22 cellular contexts compared by ENCODE assay signal in the genomic region with DNA sequence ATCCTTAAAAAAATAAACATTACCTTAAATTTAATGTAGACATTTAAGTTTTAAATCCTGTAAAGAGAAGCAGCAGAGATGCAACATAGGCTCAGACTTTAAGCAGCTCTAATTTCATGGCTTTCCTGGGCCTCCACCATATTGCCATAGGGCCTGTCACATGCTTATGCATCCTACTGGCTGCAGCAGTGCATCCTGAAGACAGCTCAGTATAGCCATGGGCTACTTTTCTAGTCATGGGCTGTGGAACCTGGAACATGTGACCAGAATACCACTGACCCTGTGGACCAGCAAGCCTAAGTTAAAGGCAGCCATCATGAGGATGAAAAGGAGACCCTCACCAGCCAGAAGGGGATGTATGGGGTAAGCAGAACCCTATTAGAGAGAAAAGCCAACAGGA.
DNase-seq lines count a peak whose midpoint lies in the region; ATAC-seq and TF ChIP-seq lines count a peak whose summit lies in the region.
"Had no signal": no experiment of that assay in that cellular context is flagged by ENCODE, and none has a peak within 500 bp of the region (broad histone marks: within the 10 kb centered on the region; RNA-seq: fewer than 3 reads in every experiment).

No MANE protein-coding gene starts in this region.

- H3K36me3 ChIP-seq in GM23248 (ENCODE audit: low read depth) = peaks cover 30% of the 10 kb centered on the region
- peaks cover 11% of the 10 kb centered on the region for H3K36me3 ChIP-seq in smooth muscle cell (ENCODE audit: low read depth)
- H3K36me3 ChIP-seq in trophoblast cell (ENCODE audit: control insufficient read depth in 1 of 2, insufficient read depth in 2 of 2, low read length in 2 of 2) = peaks cover 9 to 12% of the 10 kb centered on the region in 2 experiments

- TF ChIP-seq POLR2A in erythroblast (IDR thresholded peaks at IDR 0.05; ENCODE audit: low read length) = peak; percentile 36

- H3K4me1 ChIP-seq in GM23248 (ENCODE audit: insufficient read depth) (peaks cover 38% of the 10 kb centered on the region), smooth muscle cell (ENCODE audit: low read depth) (no peaks in the 10 kb centered on the region), trophoblast cell (ENCODE audit: control insufficient read depth in 1 of 2, insufficient read depth in 2 of 2, low read length in 2 of 2) (no peaks in the 10 kb centered on the region)
- H3K4me1 ChIP-seq: BLaER1 treated with 17β-estradiol and CSF1 and Interleukin-3, amounts not matched to agents 10 nM and 100 nM had no signal

- TF ChIP-seq CTCF in WTC11 (IDR thresholded peaks at IDR 0.05) (no peak), smooth muscle cell (IDR thresholded peaks at IDR 0.05; ENCODE audit: borderline replicate concordance, insufficient read depth, poor library complexity, severe bottlenecking) (no peak)

- H3F3A ChIP-seq in GM23248 (ENCODE audit: insufficient read depth) = peaks cover 62% of the 10 kb centered on the region
- H3F3A ChIP-seq in smooth muscle cell (ENCODE audit: low read depth) = peaks cover 8% of the 10 kb centered on the region

- H3K18ac ChIP-seq in trophoblast cell (ENCODE audit: low read length) = no peak overlapping the region

- no peaks in the 10 kb centered on the region for H3K79me1 ChIP-seq in trophoblast cell (ENCODE audit: low read length)

- no peak overlapping the region for H4K12ac ChIP-seq in trophoblast cell (ENCODE audit: low read depth, low read length)

- H3K36me3 Mint-ChIP-seq in WTC11 = peaks cover 36% of the 10 kb centered on the region
- H3K36me3 Mint-ChIP-seq in activated T-cell treated with anti-CD3 and anti-CD28 coated beads, Interleukin-2, amount 50 U/mL, for 72 hours (ENCODE audit: insufficient read depth in 2 of 2) = peaks cover 2 to 30% of the 10 kb centered on the region in 2 donors

- H3K4me3 Mint-ChIP-seq in WTC11 = no peak overlapping the region
- no peak overlapping the region for H3K4me3 Mint-ChIP-seq in activated T-cell treated with anti-CD3 and anti-CD28 coated beads, Interleukin-2, amount 50 U/mL, for 72 hours
- H3K4me3 Mint-ChIP-seq: CD8-positive, alpha-beta T cell; H9 had no signal

- in situ Hi-C loops in GM23248 (cut with MboI) = no loop called here

- H3K27ac ChIP-seq in GM23248 (peak overlapping the region; percentile 77), smooth muscle cell (ENCODE audit: low read depth) (peak overlapping the region; percentile 34), trophoblast cell (ENCODE audit: low read depth, low read length) (no peak overlapping the region)
- H3K27ac ChIP-seq: BLaER1 treated with 17β-estradiol and CSF1 and Interleukin-3, amounts not matched to agents 10 nM and 100 nM; HL-60 had no signal

- H2BK5ac ChIP-seq in trophoblast cell (ENCODE audit: low read depth, low read length, poor library complexity) = no peak overlapping the region

- no peak overlapping the region for H3K23ac ChIP-seq in trophoblast cell (ENCODE audit: low read length)

- ATAC-seq in WTC11 = peak; percentile 51; the same call in 1 of the 2 replicates
- ATAC-seq in activated T-cell treated with anti-CD3 and anti-CD28 coated beads, Interleukin-2, amount 50 U/mL, for 72 hours (replicated peaks in 1 of 2) = no peak
- ATAC-seq: CD8-positive, alpha-beta T cell; HepG2; Panc1 had no signal

- H3K79me2 ChIP-seq in GM23248 (ENCODE audit: insufficient read depth) (no peaks in the 10 kb centered on the region; the same call in 1 of the 2 replicates), smooth muscle cell (ENCODE audit: low read depth) (no peaks in the 10 kb centered on the region), trophoblast cell (ENCODE audit: control insufficient read depth, insufficient read depth, low read length, poor library complexity) (no peaks in the 10 kb centered on the region)

- no peak overlapping the region for H2AK5ac ChIP-seq in trophoblast cell (ENCODE audit: low read length)

- CTCF ChIA-PET in WTC11 (lab: Charles Lee) = interaction anchor here (2.3 kb wide), 1 partner anchor 35 kb away, joined by 8 read pairs; no protein-coding TSS in a partner anchor

- no peak overlapping the region for H2BK120ac ChIP-seq in trophoblast cell (ENCODE audit: insufficient read depth, low read length, poor library complexity)

- H3K9me3 ChIP-seq in GM23248 (ENCODE audit: low read depth) (no peaks in the 10 kb centered on the region), smooth muscle cell (replicated peaks; ENCODE audit: low read depth) (no peaks in the 10 kb centered on the region), trophoblast cell (ENCODE audit: insufficient read depth, low read depth, low read length) (no peaks in the 10 kb centered on the region)
- H3K9me3 ChIP-seq: BLaER1 treated with 17β-estradiol and CSF1 and Interleukin-3, amounts not matched to agents 10 nM and 100 nM had no signal

- H2AFZ ChIP-seq in GM23248 = no peak overlapping the region
- no peak overlapping the region for H2AFZ ChIP-seq in smooth muscle cell (ENCODE audit: low read depth)
- no peak overlapping the region for H2AFZ ChIP-seq in trophoblast cell (ENCODE audit: insufficient read depth, low read length, poor library complexity)

- H4K20me1 ChIP-seq in GM23248 (ENCODE audit: insufficient read depth) (no peaks in the 10 kb centered on the region), smooth muscle cell (ENCODE audit: low read depth) (peaks cover 3% of the 10 kb centered on the region)
- H4K20me1 ChIP-seq: BLaER1 treated with 17β-estradiol and CSF1 and Interleukin-3, amounts not matched to agents 10 nM and 100 nM had no signal

- POLR2A ChIA-PET in WTC11 (lab: Charles Lee) = no interaction called here

- H3K27me3 Mint-ChIP-seq in WTC11 (ENCODE audit: low read depth) = no peaks in the 10 kb centered on the region
- no peaks in the 10 kb centered on the region for H3K27me3 Mint-ChIP-seq in activated T-cell treated with anti-CD3 and anti-CD28 coated beads, Interleukin-2, amount 50 U/mL, for 72 hours (ENCODE audit: low read depth)

- peak overlapping the region; percentile 11; the same call in 1 of the 2 replicates for H3K9ac ChIP-seq in GM23248
- H3K9ac ChIP-seq in smooth muscle cell (ENCODE audit: low read depth) = no peak overlapping the region
- H3K9ac ChIP-seq in trophoblast cell (ENCODE audit: low read length) = no peak overlapping the region
- H3K9ac ChIP-seq: BLaER1 treated with 17β-estradiol and CSF1 and Interleukin-3, amounts not matched to agents 10 nM and 100 nM had no signal

- DNase-seq in GM23248 = peak; percentile 8
- DNase-seq in WTC11 (ENCODE audit: low spot score) = no peak
- no peak for DNase-seq in erythroblast (lab: John Stamatoyannopoulos, UW)
- DNase-seq in smooth muscle cell (lab: John Stamatoyannopoulos, UW; ENCODE audit: unreplicated experiment) = no peak
- DNase-seq in AG08395 (ENCODE audit: low spot score) = no peak
- no peak for DNase-seq in trophoblast cell
- DNase-seq in activated T-cell treated with anti-CD3 and anti-CD28 coated beads, Interleukin-2, amount 50 U/mL, for 72 hours = no peak
- DNase-seq: CD8-positive, alpha-beta T cell; H9; KG1; NCI-H1092; NCI-H1436 treated with DMSO at 0.1 percent for 48 hours; NCI-H2081; NCI-H2171; NCI-H345; NCI-H524 treated with DMSO at 0.1 percent for 48 hours; NCI-H82; SIG-M5 had no signal

- H2BK12ac ChIP-seq in trophoblast cell (ENCODE audit: low read length) = no peak overlapping the region

- H4K91ac ChIP-seq in trophoblast cell (ENCODE audit: low read depth, low read length) = no peak overlapping the region

- no peak overlapping the region for H3K4me3 ChIP-seq in GM23248
- H3K4me3 ChIP-seq in smooth muscle cell = no peak overlapping the region
- no peak overlapping the region for H3K4me3 ChIP-seq in trophoblast cell (ENCODE audit: low read depth, low read length)
- H3K4me3 ChIP-seq: BLaER1 treated with 17β-estradiol and CSF1 and Interleukin-3, amounts not matched to agents 10 nM and 100 nM had no signal

- no peak overlapping the region for H4K8ac ChIP-seq in trophoblast cell (ENCODE audit: low read depth, low read length)

- H3K4ac ChIP-seq in trophoblast cell (ENCODE audit: low read depth, low read length) = no peak overlapping the region

- H3K9me3 Mint-ChIP-seq in WTC11 = no peaks in the 10 kb centered on the region
- no peaks in the 10 kb centered on the region for H3K9me3 Mint-ChIP-seq in activated T-cell treated with anti-CD3 and anti-CD28 coated beads, Interleukin-2, amount 50 U/mL, for 72 hours
- H3K9me3 Mint-ChIP-seq: H9 had no signal

- H3K27me3 ChIP-seq in GM23248 (replicated peaks; ENCODE audit: insufficient read depth) = no peaks in the 10 kb centered on the region
- H3K27me3 ChIP-seq in smooth muscle cell (ENCODE audit: low read depth) = no peaks in the 10 kb centered on the region
- no peaks in the 10 kb centered on the region for H3K27me3 ChIP-seq in trophoblast cell (ENCODE audit: insufficient read depth, low read length)
- H3K27me3 ChIP-seq: BLaER1 treated with 17β-estradiol and CSF1 and Interleukin-3, amounts not matched to agents 10 nM and 100 nM had no signal

- H3K4me2 ChIP-seq in GM23248 (ENCODE audit: unreplicated experiment) (peak overlapping the region; percentile 14), smooth muscle cell (no peak overlapping the region), trophoblast cell (ENCODE audit: low read length) (no peak overlapping the region)
- H3K4me2 ChIP-seq: BLaER1 treated with 17β-estradiol and CSF1 and Interleukin-3, amounts not matched to agents 10 nM and 100 nM had no signal

- no peak overlapping the region for H3K27ac Mint-ChIP-seq in WTC11
- no peak overlapping the region for H3K27ac Mint-ChIP-seq in activated T-cell treated with anti-CD3 and anti-CD28 coated beads, Interleukin-2, amount 50 U/mL, for 72 hours
- H3K27ac Mint-ChIP-seq: CD8-positive, alpha-beta T cell had no signal

- no peaks in the 10 kb centered on the region for H3K4me1 Mint-ChIP-seq in WTC11
- H3K4me1 Mint-ChIP-seq in activated T-cell treated with anti-CD3 and anti-CD28 coated beads, Interleukin-2, amount 50 U/mL, for 72 hours (ENCODE audit: low read depth) = no peaks in the 10 kb centered on the region
- H3K4me1 Mint-ChIP-seq: H9 had no signal

- H3K9me2 ChIP-seq in GM23248 (ENCODE audit: insufficient read depth) = no peaks in the 10 kb centered on the region

- no peak overlapping the region for H3K14ac ChIP-seq in trophoblast cell (ENCODE audit: low read length)

TF ChIP-seq in WTC11, 78 proteins besides CTCF, POLR2A, EP300 and RAD21 (continues in another document):
- TF ChIP-seq, protein P1, sequence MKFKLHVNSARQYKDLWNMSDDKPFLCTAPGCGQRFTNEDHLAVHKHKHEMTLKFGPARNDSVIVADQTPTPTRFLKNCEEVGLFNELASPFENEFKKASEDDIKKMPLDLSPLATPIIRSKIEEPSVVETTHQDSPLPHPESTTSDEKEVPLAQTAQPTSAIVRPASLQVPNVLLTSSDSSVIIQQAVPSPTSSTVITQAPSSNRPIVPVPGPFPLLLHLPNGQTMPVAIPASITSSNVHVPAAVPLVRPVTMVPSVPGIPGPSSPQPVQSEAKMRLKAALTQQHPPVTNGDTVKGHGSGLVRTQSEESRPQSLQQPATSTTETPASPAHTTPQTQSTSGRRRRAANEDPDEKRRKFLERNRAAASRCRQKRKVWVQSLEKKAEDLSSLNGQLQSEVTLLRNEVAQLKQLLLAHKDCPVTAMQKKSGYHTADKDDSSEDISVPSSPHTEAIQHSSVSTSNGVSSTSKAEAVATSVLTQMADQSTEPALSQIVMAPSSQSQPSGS (CRISPR knock-in tag; IDR thresholded peaks at IDR 0.05; ENCODE audit: borderline replicate concordance, low read depth) = no peak
